9 cellular contexts compared by ENCODE assay signal in genomic region chrX:53421125-53421524, GRCh38. TPM values are rescaled to one million over a fixed set of nuclear protein-coding genes. Genes with fewer than 3 reads are reported as not detected.
A peak's percentile ranks its signal among the peaks of the same experiment; 100 is the strongest.
DNase-seq lines count a peak whose midpoint lies in the region; ATAC-seq and TF ChIP-seq lines count a peak whose summit lies in the region.
"Had no signal": no experiment of that assay in that cellular context is flagged by ENCODE, and none has a peak within 500 bp of the region (broad histone marks: within the 10 kb centered on the region; RNA-seq: fewer than 3 reads in every experiment).

No MANE protein-coding gene starts in this region.

- peak overlapping the region; percentile 16 for H3K4me2 ChIP-seq in mesenchymal stem cell (ENCODE audit: low read length, poor library complexity, severe bottlenecking)

- WGBS in mesenchymal stem cell, result 65% methylated on average over 2 of the region's 2 CpGs

- POLR2A ChIA-PET in AG04449 (lab: Yijun Ruan, JAX) (no interaction called here), HEK293 (lab: Yijun Ruan, JAX) (interaction anchor here (0.6 to 4.1 kb wide), 6 partner anchors 8 to 311 kb away, joined by 3 to 47 read pairs (median 10); no protein-coding TSS in a partner anchor)

- H3K18ac ChIP-seq in mesenchymal stem cell (ENCODE audit: low read depth in 1 of 2, low read length in 2 of 2), result no peak overlapping the region

- no peak overlapping the region for H3K4ac ChIP-seq in mesenchymal stem cell (ENCODE audit: low read depth in 1 of 2, low read length in 2 of 2)

- H2BK5ac ChIP-seq in mesenchymal stem cell (ENCODE audit: low read depth, low read length, poor library complexity, severe bottlenecking), result no peak overlapping the region

- H2AFZ ChIP-seq in mesenchymal stem cell (ENCODE audit: low read depth, low read length), result no peak overlapping the region

- H3K4me3 ChIP-seq in AG04449 (ENCODE audit: low read depth, low read length), result peak overlapping the region; percentile 71
- peak overlapping the region; percentile 76 for H3K4me3 ChIP-seq in HEK293 (ENCODE audit: low read depth, low read length)
- H3K4me3 ChIP-seq in astrocyte of the spinal cord (ENCODE audit: low read depth, low read length), result peak overlapping the region; percentile 90
- H3K4me3 ChIP-seq in mesenchymal stem cell (ENCODE audit: insufficient read depth in 1 of 2, low read depth in 1 of 2, low read length in 2 of 2), result peak overlapping the region in 1 of 2 experiments; percentile 89

- H4K91ac ChIP-seq in mesenchymal stem cell (ENCODE audit: low read length), result no peak overlapping the region

- no peak overlapping the region for H2BK15ac ChIP-seq in mesenchymal stem cell (ENCODE audit: low read depth, poor library complexity, severe bottlenecking)

- no peak overlapping the region; the same call in 1 of the 2 replicates for H3K27ac ChIP-seq in HEK293 (ENCODE audit: extremely low read depth, low read depth, low read length)
- H3K27ac ChIP-seq in mesenchymal stem cell (ENCODE audit: low read length, poor library complexity, severe bottlenecking), result no peak overlapping the region

- CTCF ChIA-PET in AG04449 (lab: Yijun Ruan, JAX) (interaction anchor here (1.0 to 1.4 kb wide), 3 partner anchors 16 to 61 kb away, joined by 3 to 5 read pairs (median 3); no protein-coding TSS in a partner anchor), HEK293 (lab: Yijun Ruan, JAX) (interaction anchor here (0.6 to 9.1 kb wide), 5 partner anchors 15 to 196 kb away, joined by 3 to 87 read pairs (median 4); partner anchors contain the start of genes HSD17B10 and KDM5C)

- H3K4me1 ChIP-seq in HEK293 (ENCODE audit: control insufficient read depth, insufficient read depth, low read length) (peaks cover 6% of the 10 kb centered on the region), mesenchymal stem cell (ENCODE audit: control insufficient read depth, insufficient read depth, low read depth, low read length) (peaks cover 5% of the 10 kb centered on the region)

- no peak for DNase-seq in AG04449 (ENCODE audit: low read depth, low spot score)
- DNase-seq in astrocyte of the spinal cord (ENCODE audit: low read depth, low spot score), result no peak
- DNase-seq in mesenchymal stem cell, result no peak
- DNase-seq in dedifferentiated amniotic fluid mesenchymal stem cell (ENCODE audit: extremely low spot score), result no peak
- DNase-seq in COLO668 (lab: John Stamatoyannopoulos, UW; ENCODE audit: unreplicated experiment), result no peak
- DNase-seq in NCI-H748 (lab: John Stamatoyannopoulos, UW; ENCODE audit: unreplicated experiment), result no peak
- DNase-seq: midbrain had no signal

- H3K9me3 ChIP-seq in HEK293 (ENCODE audit: control insufficient read depth, insufficient read depth, low read depth, low read length), result no peaks in the 10 kb centered on the region
- H3K9me3 ChIP-seq in mesenchymal stem cell (ENCODE audit: control insufficient read depth, low read length), result no peaks in the 10 kb centered on the region

- peaks cover 26 to 41% of the 10 kb centered on the region in 2 experiments for H3K36me3 ChIP-seq in HEK293 (ENCODE audit: control insufficient read depth in 2 of 2, insufficient read depth in 1 of 2, low read length in 2 of 2)
- no peaks in the 10 kb centered on the region for H3K36me3 ChIP-seq in mesenchymal stem cell (ENCODE audit: control insufficient read depth in 1 of 2, insufficient read depth in 2 of 2, low read depth in 1 of 2, low read length in 2 of 2)

- H3K23ac ChIP-seq in mesenchymal stem cell (ENCODE audit: low read length in 2 of 2), result no peak overlapping the region

- no peak overlapping the region for H2AK5ac ChIP-seq in mesenchymal stem cell (ENCODE audit: low read length, severe bottlenecking)

- no peak overlapping the region for H3K14ac ChIP-seq in mesenchymal stem cell (ENCODE audit: low read length in 2 of 2)

- no peak overlapping the region for H4K8ac ChIP-seq in mesenchymal stem cell (ENCODE audit: low read length)

- in situ Hi-C loops in astrocyte of the spinal cord (cut with HindIII; ENCODE audit: low sequenced_read_pairs), result no loop called here

- no peak overlapping the region for H2BK12ac ChIP-seq in mesenchymal stem cell (ENCODE audit: low read length in 2 of 2)

- TF ChIP-seq CTCF in AG04449 (IDR thresholded peaks at IDR 0.05; ENCODE audit: insufficient read depth, low read length, missing control alignments) (no peak), HEK293 (tag by site-specific recombination; IDR thresholded peaks at IDR 0.05) (no peak), astrocyte of the spinal cord (IDR thresholded peaks at IDR 0.05; ENCODE audit: low read depth, low read length) (no peak)

- peak overlapping the region; percentile 99 for H3K9ac ChIP-seq in mesenchymal stem cell (ENCODE audit: low read length)

- H3K27me3 ChIP-seq in mesenchymal stem cell (ENCODE audit: control insufficient read depth in 1 of 2, insufficient read depth in 1 of 2, low read length in 2 of 2), result peaks cover 0 to under 1% of the 10 kb centered on the region in 2 experiments

- H2BK120ac ChIP-seq in mesenchymal stem cell (ENCODE audit: low read depth, low read length), result no peak overlapping the region

- no peaks in the 10 kb centered on the region for H3K79me1 ChIP-seq in mesenchymal stem cell (replicated peaks; ENCODE audit: low read length, poor library complexity, severe bottlenecking)

- ATAC-seq in GM19324 (IDR thresholded peaks at IDR 0.05; ENCODE audit: low FRiP score, unreplicated experiment), result no peak

TF ChIP-seq in HEK293, 187 proteins besides CTCF, POLR2A, EP300 and RAD21:
- TF ChIP-seq ZBTB17 (tag by site-specific recombination; IDR thresholded peaks at IDR 0.05), result peak; percentile 89
- no peak for TF ChIP-seq ZNF16 (tag by site-specific recombination; IDR thresholded peaks at IDR 0.05; ENCODE audit: low read depth)
- no peak for TF ChIP-seq ZNF423 (tag by site-specific recombination; IDR thresholded peaks at IDR 0.05)
- TF ChIP-seq ZNF610 (tag by site-specific recombination; IDR thresholded peaks at IDR 0.05; ENCODE audit: borderline replicate concordance), result no peak

RNA-seq across cellular contexts. Expression of gene SMC1A, which starts 1.3 kb away (rescaled TPM):
- 18.8 TPM for polyA plus RNA-seq in mesenchymal stem cell (2013, experiment 1 of 2)
- polyA plus RNA-seq in mesenchymal stem cell (2013, experiment 2 of 2), result 18.6 TPM

RNA-seq across cellular contexts. Expression of gene RIBC1, which starts 1.5 kb away (rescaled TPM):
- 0.70 TPM for polyA plus RNA-seq in mesenchymal stem cell (2013, experiment 1 of 2)
- 0.79 TPM for polyA plus RNA-seq in mesenchymal stem cell (2013, experiment 2 of 2)

RNA-seq across cellular contexts. Expression of gene HSD17B10, which starts 13.0 kb away (rescaled TPM):
- 69.4 TPM for polyA plus RNA-seq in mesenchymal stem cell (2013, experiment 1 of 2)
- polyA plus RNA-seq in mesenchymal stem cell (2013, experiment 2 of 2), result 69.8 TPM
